13 cellular contexts compared by ENCODE assay signal in genomic region chrX:153688071-153688470, GRCh38. TPM values are rescaled to one million over a fixed set of nuclear protein-coding genes. Genes with fewer than 3 reads are reported as not detected.
A peak's percentile ranks its signal among the peaks of the same experiment; 100 is the strongest.
DNase-seq lines count a peak whose midpoint lies in the region; ATAC-seq and TF ChIP-seq lines count a peak whose summit lies in the region.
"Had no signal": no experiment of that assay in that cellular context is flagged by ENCODE, and none has a peak within 500 bp of the region (broad histone marks: within the 10 kb centered on the region; RNA-seq: fewer than 3 reads in every experiment).

No MANE protein-coding gene starts in this region.

- intact Hi-C loops in activated CD8-positive, alpha-beta T cell treated with anti-CD3 and anti-CD28 coated beads for 36 hours (cut with micrococcal nuclease): no loop called here

- ATAC-seq in activated CD8-positive, alpha-beta T cell treated with anti-CD3 and anti-CD28 coated beads for 36 hours: peak; percentile 15
- ATAC-seq in memory B cell (ENCODE audit: low read depth): peak; percentile 46
- ATAC-seq in HG03280 (IDR thresholded peaks at IDR 0.05; ENCODE audit: unreplicated experiment): no peak

- no peaks in the 10 kb centered on the region for H3K36me3 Mint-ChIP-seq in activated CD8-positive, alpha-beta T cell treated with anti-CD3 and anti-CD28 coated beads for 36 hours (ENCODE audit: low read depth)
- no peaks in the 10 kb centered on the region for H3K36me3 Mint-ChIP-seq in memory B cell
- H3K36me3 Mint-ChIP-seq in activated naive CD8-positive, alpha-beta T cell treated with anti-CD3 and anti-CD28 coated beads for 36 hours: no peaks in the 10 kb centered on the region
- H3K36me3 Mint-ChIP-seq: activated CD4-positive, alpha-beta memory T cell treated with anti-CD3 and anti-CD28 coated beads for 36 hours; CD4-positive, CD25-positive, alpha-beta regulatory T cell had no signal

- no peak overlapping the region for H3K4me3 Mint-ChIP-seq in activated CD8-positive, alpha-beta T cell treated with anti-CD3 and anti-CD28 coated beads for 36 hours
- no peak overlapping the region for H3K4me3 Mint-ChIP-seq in memory B cell
- no peak overlapping the region for H3K4me3 Mint-ChIP-seq in activated naive CD8-positive, alpha-beta T cell treated with anti-CD3 and anti-CD28 coated beads for 36 hours

- POLR2A ChIA-PET in AG04449 (lab: Yijun Ruan, JAX): no interaction called here
- POLR2A ChIA-PET in activated CD8-positive, alpha-beta T cell treated with anti-CD3 and anti-CD28 coated beads for 36 hours (lab: Charles Lee): no interaction called here

- H3K9me3 Mint-ChIP-seq in activated CD8-positive, alpha-beta T cell treated with anti-CD3 and anti-CD28 coated beads for 36 hours: no peaks in the 10 kb centered on the region
- H3K9me3 Mint-ChIP-seq in memory B cell: peaks cover 2% of the 10 kb centered on the region
- peaks cover 2% of the 10 kb centered on the region for H3K9me3 Mint-ChIP-seq in activated naive CD8-positive, alpha-beta T cell treated with anti-CD3 and anti-CD28 coated beads for 36 hours
- H3K9me3 Mint-ChIP-seq: activated CD4-positive, alpha-beta memory T cell treated with anti-CD3 and anti-CD28 coated beads for 36 hours had no signal

- CTCF ChIA-PET in AG04449 (lab: Yijun Ruan, JAX): interaction anchor here (1.0 to 1.4 kb wide), 2 partner anchors 9 to 20 kb away, joined by 3 to 7 read pairs; no protein-coding TSS in a partner anchor
- CTCF ChIA-PET in activated CD8-positive, alpha-beta T cell treated with anti-CD3 and anti-CD28 coated beads for 36 hours (lab: Charles Lee): no interaction called here

- no peaks in the 10 kb centered on the region for H3K4me1 Mint-ChIP-seq in activated CD8-positive, alpha-beta T cell treated with anti-CD3 and anti-CD28 coated beads for 36 hours (ENCODE audit: low read depth)
- H3K4me1 Mint-ChIP-seq in memory B cell: peaks cover 2% of the 10 kb centered on the region
- no peaks in the 10 kb centered on the region for H3K4me1 Mint-ChIP-seq in activated naive CD8-positive, alpha-beta T cell treated with anti-CD3 and anti-CD28 coated beads for 36 hours

- no peak overlapping the region for H3K27ac Mint-ChIP-seq in activated CD8-positive, alpha-beta T cell treated with anti-CD3 and anti-CD28 coated beads for 36 hours
- no peak overlapping the region for H3K27ac Mint-ChIP-seq in memory B cell
- no peak overlapping the region for H3K27ac Mint-ChIP-seq in activated naive CD8-positive, alpha-beta T cell treated with anti-CD3 and anti-CD28 coated beads for 36 hours
- H3K27ac Mint-ChIP-seq: activated CD4-positive, alpha-beta memory T cell treated with anti-CD3 and anti-CD28 coated beads for 36 hours; CD4-positive, CD25-positive, alpha-beta regulatory T cell had no signal

- H3K4me3 ChIP-seq in AG04449 (ENCODE audit: low read depth, low read length): peak overlapping the region; percentile 12

- peaks cover 6% of the 10 kb centered on the region for H3K27me3 Mint-ChIP-seq in activated CD8-positive, alpha-beta T cell treated with anti-CD3 and anti-CD28 coated beads for 36 hours
- H3K27me3 Mint-ChIP-seq in memory B cell: peaks cover 3% of the 10 kb centered on the region
- H3K27me3 Mint-ChIP-seq in activated naive CD8-positive, alpha-beta T cell treated with anti-CD3 and anti-CD28 coated beads for 36 hours: peaks cover 12% of the 10 kb centered on the region

- TF ChIP-seq CTCF in AG04449 (IDR thresholded peaks at IDR 0.05; ENCODE audit: insufficient read depth, low read length, missing control alignments): no peak
- no peak for TF ChIP-seq CTCF in activated CD8-positive, alpha-beta T cell treated with anti-CD3 and anti-CD28 coated beads for 36 hours (IDR thresholded peaks at IDR 0.05)

- DNase-seq in AG04449 (ENCODE audit: low read depth, low spot score) (no peak), COLO668 (lab: John Stamatoyannopoulos, UW; ENCODE audit: unreplicated experiment) (peak; percentile 49), memory B cell (ENCODE audit: low spot score in 2 of 2) (no peak), D341Med (ENCODE audit: low spot score) (no peak), T-helper 2 cell (no peak)
- no peak for DNase-seq in activated CD8-positive, alpha-beta T cell treated with anti-CD3 and anti-CD28 coated beads for 36 hours
- DNase-seq in activated naive CD8-positive, alpha-beta T cell treated with anti-CD3 and anti-CD28 coated beads for 36 hours: no peak
- DNase-seq: activated gamma-delta T cell, GF-D8 had no signal

RNA-seq across cellular contexts. Expression of gene SLC6A8, which starts 0.3 kb away (rescaled TPM):
- 1 to 10 TPM; 2.5 to 2.7 TPM for total RNA-seq in activated CD8-positive, alpha-beta T cell treated with anti-CD3 and anti-CD28 coated beads for 36 hours
- under 1 TPM; 0.68 to 0.70 TPM for total RNA-seq in activated naive CD8-positive, alpha-beta T cell treated with anti-CD3 and anti-CD28 coated beads for 36 hours

RNA-seq across cellular contexts. Expression of gene PNCK, which starts 14.5 kb away (rescaled TPM):
- total RNA-seq in activated CD8-positive, alpha-beta T cell treated with anti-CD3 and anti-CD28 coated beads for 36 hours: 1 to 10 TPM in 1 of 2 experiments, under 1 TPM in 1; 0.70 to 1.1 TPM
- total RNA-seq in activated naive CD8-positive, alpha-beta T cell treated with anti-CD3 and anti-CD28 coated beads for 36 hours: 1 to 10 TPM; 1.0 to 1.2 TPM
- total RNA-seq: lung microvascular endothelial cell had no signal

RNA-seq across cellular contexts. Expression of gene BCAP31, which starts 36.1 kb away (rescaled TPM):
- 100 to 1,000 TPM in 1 of 2 experiments, 10 to 100 TPM in 1; 97.6 to 102 TPM for total RNA-seq in activated CD8-positive, alpha-beta T cell treated with anti-CD3 and anti-CD28 coated beads for 36 hours
- 100 to 1,000 TPM; 103 to 109 TPM for total RNA-seq in activated naive CD8-positive, alpha-beta T cell treated with anti-CD3 and anti-CD28 coated beads for 36 hours

RNA-seq across cellular contexts. Expression of gene ABCD1, which starts 36.6 kb away (rescaled TPM):
- 1 to 10 TPM; 3.9 to 4.4 TPM for total RNA-seq in activated CD8-positive, alpha-beta T cell treated with anti-CD3 and anti-CD28 coated beads for 36 hours
- total RNA-seq in activated naive CD8-positive, alpha-beta T cell treated with anti-CD3 and anti-CD28 coated beads for 36 hours: 1 to 10 TPM; 4.1 to 4.3 TPM

RNA-seq across cellular contexts. Expression of gene DUSP9, which starts 41.1 kb away (rescaled TPM):
- under 1 TPM in 1 of 2 experiments, not detected in 1; 0.14 TPM for total RNA-seq in activated CD8-positive, alpha-beta T cell treated with anti-CD3 and anti-CD28 coated beads for 36 hours
- total RNA-seq in activated naive CD8-positive, alpha-beta T cell treated with anti-CD3 and anti-CD28 coated beads for 36 hours: under 1 TPM; 0.08 to 0.23 TPM
- total RNA-seq: CD4-positive, CD25-positive, alpha-beta regulatory T cell had no signal
